ENCODE assay signal across 9 cellular contexts in genomic region chr5:177555228-177555627, GRCh38. TPM values are rescaled to one million over a fixed set of nuclear protein-coding genes. Genes with fewer than 3 reads are reported as not detected.
DNase-seq lines count a peak whose midpoint lies in the region; ATAC-seq and TF ChIP-seq lines count a peak whose summit lies in the region.
"Had no signal": no experiment of that assay in that cellular context is flagged by ENCODE, and none has a peak within 500 bp of the region (broad histone marks: within the 10 kb centered on the region; RNA-seq: fewer than 3 reads in every experiment).

No MANE protein-coding gene starts in this region.

- H3K36me3 ChIP-seq in CD8-positive, alpha-beta T cell (ENCODE audit: insufficient read depth, low read length) = peaks cover 3% of the 10 kb centered on the region
- peaks cover 4% of the 10 kb centered on the region for H3K36me3 ChIP-seq in BE2C

- peaks cover 15% of the 10 kb centered on the region for H3K36me3 Mint-ChIP-seq in CD8-positive, alpha-beta T cell
- H3K36me3 Mint-ChIP-seq in chondrocyte (ENCODE audit: low read depth) (peaks cover 5% of the 10 kb centered on the region), neural crest cell (ENCODE audit: low read depth) (peaks cover under 1% of the 10 kb centered on the region)

- no peaks in the 10 kb centered on the region for H3K9me3 ChIP-seq in CD8-positive, alpha-beta T cell (ENCODE audit: low read length)
- H3K9me3 ChIP-seq in BE2C = no peaks in the 10 kb centered on the region

- H3K27me3 ChIP-seq in CD8-positive, alpha-beta T cell (ENCODE audit: insufficient read depth, low read length) = no peaks in the 10 kb centered on the region
- H3K27me3 ChIP-seq in BE2C = no peaks in the 10 kb centered on the region

- intact Hi-C loops in CD8-positive, alpha-beta T cell (cut with DNase I, micrococcal nuclease) = loop anchor here (2.0 to 10.0 kb wide), 4 partner anchors 36 to 597 kb away; partner anchors contain the start of genes B4GALT7 (in 1 of the 2) and NHP2 (in 1 of the 2)

- CTCF ChIA-PET in CD8-positive, alpha-beta T cell (lab: Charles Lee) = interaction anchor here (1.5 kb wide), 1 partner anchor 54 kb away, joined by 3 read pairs; no protein-coding TSS in a partner anchor

- no peak for DNase-seq in CD8-positive, alpha-beta T cell
- DNase-seq in M059J (ENCODE audit: low read depth) (peak; percentile 12), chondrocyte (ENCODE audit: low spot score) (no peak), neural crest cell (ENCODE audit: low read depth, low spot score) (no peak), NCI-H524 (lab: John Stamatoyannopoulos, UW) (no peak), BE2C (no peak)
- DNase-seq: stimulated activated CD4-positive, alpha-beta T cell treated with anti-CD3 and anti-CD28 coated beads, Interleukin-1b, Interleukin-23, amount 100 ng/mL, for 48 hours had no signal

- H3K27ac Mint-ChIP-seq in CD8-positive, alpha-beta T cell = no peak overlapping the region
- H3K27ac Mint-ChIP-seq in chondrocyte (ENCODE audit: unreplicated experiment) (no peak overlapping the region), neural crest cell (ENCODE audit: unreplicated experiment) (no peak overlapping the region)

- H3K4me3 ChIP-seq in CD8-positive, alpha-beta T cell (ENCODE audit: low read depth, low read length) = no peak overlapping the region
- no peak overlapping the region; the same call in 1 of the 2 replicates for H3K4me3 ChIP-seq in BE2C (ENCODE audit: low read depth, low read length)

- peaks cover 20% of the 10 kb centered on the region for H3K4me1 ChIP-seq in CD8-positive, alpha-beta T cell (ENCODE audit: insufficient read depth, low read length)
- H3K4me1 ChIP-seq in BE2C = no peaks in the 10 kb centered on the region

- TF ChIP-seq CTCF in CD8-positive, alpha-beta T cell (IDR thresholded peaks at IDR 0.05) = no peak
- no peak for TF ChIP-seq CTCF in chondrocyte (IDR thresholded peaks at IDR 0.05)
- TF ChIP-seq CTCF in neural crest cell (conservative IDR thresholded peaks at IDR 0.05) = no peak
- TF ChIP-seq CTCF in BE2C (IDR thresholded peaks at IDR 0.05; ENCODE audit: low read depth, low read length) = no peak

- POLR2A ChIA-PET in CD8-positive, alpha-beta T cell (lab: Charles Lee) = no interaction called here

- H3K4me3 Mint-ChIP-seq in CD8-positive, alpha-beta T cell = peak overlapping the region; percentile 89
- H3K4me3 Mint-ChIP-seq in chondrocyte (ENCODE audit: unreplicated experiment) = peak overlapping the region; percentile 75
- H3K4me3 Mint-ChIP-seq in neural crest cell = peak overlapping the region; percentile 82

- no peak overlapping the region for H3K27ac ChIP-seq in CD8-positive, alpha-beta T cell (ENCODE audit: low read depth, low read length)

- ATAC-seq in CD8-positive, alpha-beta T cell = no peak
- ATAC-seq in GM19023 (IDR thresholded peaks at IDR 0.05; ENCODE audit: unreplicated experiment) = no peak
- no peak for ATAC-seq in GM18870 (IDR thresholded peaks at IDR 0.05; ENCODE audit: unreplicated experiment)

- no peaks in the 10 kb centered on the region for H3K27me3 Mint-ChIP-seq in CD8-positive, alpha-beta T cell (ENCODE audit: low read depth)
- H3K27me3 Mint-ChIP-seq in chondrocyte (ENCODE audit: low read depth) (no peaks in the 10 kb centered on the region), neural crest cell (ENCODE audit: low read depth) (no peaks in the 10 kb centered on the region)

- H3K9me3 Mint-ChIP-seq in CD8-positive, alpha-beta T cell = no peaks in the 10 kb centered on the region
- no peaks in the 10 kb centered on the region for H3K9me3 Mint-ChIP-seq in chondrocyte (ENCODE audit: low read depth)
- H3K9me3 Mint-ChIP-seq in neural crest cell = no peaks in the 10 kb centered on the region

- H3K4me1 Mint-ChIP-seq in CD8-positive, alpha-beta T cell (ENCODE audit: low read depth) = peaks cover 33% of the 10 kb centered on the region
- H3K4me1 Mint-ChIP-seq in chondrocyte (ENCODE audit: low read depth) (peaks cover 30% of the 10 kb centered on the region), neural crest cell (peaks cover 30% of the 10 kb centered on the region)

RNA-seq across cellular contexts. Expression of gene FAM193B, which starts 0.9 kb away (rescaled TPM):
- 100 to 1,000 TPM; 136 to 141 TPM for total RNA-seq in CD8-positive, alpha-beta T cell
- 5.9 and 10.6 TPM in 2 replicates for total RNA-seq in M059J (2014; rRNA removed; shearing (Covaris generic))
- total RNA-seq in chondrocyte (75.2 to 85.9 TPM (median 79.1 TPM) in 3 replicates), neural crest cell (96.3 and 98.4 TPM in 2 replicates)
- 261 TPM for polyA plus RNA-seq in BE2C (2012; ENCODE audit: insufficient read depth, insufficient read length, low read depth)

RNA-seq across cellular contexts. Expression of gene TMED9, which starts 36.8 kb away (rescaled TPM):
- total RNA-seq in CD8-positive, alpha-beta T cell = 10 to 100 TPM; 42.4 to 52.2 TPM
- total RNA-seq in M059J (2014; rRNA removed; shearing (Covaris generic)) = 179 and 205 TPM in 2 replicates
- total RNA-seq in chondrocyte = 290 to 299 TPM (median 293 TPM) in 3 replicates
- 108 and 113 TPM in 2 replicates for total RNA-seq in neural crest cell
- 482 TPM for polyA plus RNA-seq in BE2C (2012; ENCODE audit: insufficient read depth, insufficient read length, low read depth)

RNA-seq across cellular contexts. Expression of gene DDX41, which starts 38.5 kb away (rescaled TPM):
- 10 to 100 TPM; 66.8 to 71.0 TPM for total RNA-seq in CD8-positive, alpha-beta T cell
- 66.0 and 103 TPM in 2 replicates for total RNA-seq in M059J (2014; rRNA removed; shearing (Covaris generic))
- total RNA-seq in chondrocyte (77.2 to 79.0 TPM (median 78.6 TPM) in 3 replicates), neural crest cell (125 and 130 TPM in 2 replicates)
- 914 TPM for polyA plus RNA-seq in BE2C (2012; ENCODE audit: insufficient read depth, insufficient read length, low read depth)

RNA-seq across cellular contexts. Expression of gene B4GALT7, which starts 44.7 kb away (rescaled TPM):
- total RNA-seq in CD8-positive, alpha-beta T cell = 10 to 100 TPM; 33.4 to 36.6 TPM
- 37.1 and 43.0 TPM in 2 replicates for total RNA-seq in M059J (2014; rRNA removed; shearing (Covaris generic))
- total RNA-seq in chondrocyte (41.4 to 54.4 TPM (median 43.9 TPM) in 3 replicates), neural crest cell (30.0 and 30.1 TPM in 2 replicates)
- polyA plus RNA-seq in BE2C (2012; ENCODE audit: insufficient read depth, insufficient read length, low read depth) = 38.7 TPM

RNA-seq across cellular contexts. Expression of gene DOK3, which starts 45.6 kb away (rescaled TPM):
- total RNA-seq in CD8-positive, alpha-beta T cell = 1 to 10 TPM; 1.1 to 1.2 TPM
- 2.2 and 6.7 TPM in 2 replicates for total RNA-seq in M059J (2014; rRNA removed; shearing (Covaris generic))
- 4.7 to 7.7 TPM (median 7.5 TPM) in 3 replicates for total RNA-seq in chondrocyte
- 10.5 and 11.4 TPM in 2 replicates for total RNA-seq in neural crest cell
- polyA plus RNA-seq in BE2C (2012; ENCODE audit: insufficient read depth, insufficient read length, low read depth) = 33.9 TPM
